Comparison of ENCODE assay signal across 8 cellular contexts in the genomic region with DNA sequence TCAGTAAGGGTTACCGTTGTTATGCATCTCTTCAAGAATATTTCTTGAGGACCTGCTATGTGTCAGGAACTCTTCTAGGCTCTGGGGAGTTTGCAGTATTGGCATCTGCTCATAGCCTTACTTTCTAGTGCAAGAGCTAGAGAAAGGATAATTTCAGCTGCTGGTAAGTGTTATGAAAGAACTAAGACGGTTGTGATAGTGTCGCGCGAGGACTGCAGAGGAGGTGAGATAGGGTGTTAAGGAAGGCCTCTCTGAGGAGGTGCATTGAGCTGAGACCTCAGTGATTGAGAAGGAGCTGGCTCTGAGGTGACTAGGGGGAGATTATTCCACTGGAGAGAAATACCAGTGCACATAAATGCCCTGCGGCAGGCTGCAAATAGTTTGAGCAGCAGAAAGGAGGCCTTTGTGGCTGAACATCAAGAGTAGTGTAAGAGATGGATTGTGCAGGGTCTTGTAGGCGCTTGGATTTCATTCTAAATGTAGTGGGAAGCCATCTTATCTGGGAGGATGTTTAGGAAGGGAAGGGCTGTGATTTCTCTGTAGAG. TPM values are rescaled to one million over a fixed set of nuclear protein-coding genes. Genes with fewer than 3 reads are reported as not detected.
DNase-seq lines count a peak whose midpoint lies in the region; ATAC-seq, FAIRE-seq and TF ChIP-seq lines count a peak whose summit lies in the region.

No MANE protein-coding gene starts in this region.

- peaks cover 33 to 49% of the 10 kb centered on the region in 2 donors for H3K4me1 Mint-ChIP-seq in immature natural killer cell

- FAIRE-seq in HTR-8/SVneo (lab: Jason Lieb, UNC), result no peak

- no peaks in the 10 kb centered on the region for H3K9me3 Mint-ChIP-seq in immature natural killer cell

- ATAC-seq in HG03039 (IDR thresholded peaks at IDR 0.05; ENCODE audit: unreplicated experiment), result no peak

- DNase-seq in CD1c-positive myeloid dendritic cell (ENCODE audit: extremely low spot score) (peak; percentile 20), HL-60 (ENCODE audit: low read depth in 1 of 2, low spot score in 1 of 2) (peak in 1 of 2 experiments; percentile 72), immature natural killer cell (no peak), substantia nigra (lab: John Stamatoyannopoulos, UW) (peak in 1 of 49 donors; percentile 16), HTR-8/SVneo (ENCODE audit: insufficient read length, low spot score) (no peak), NCI-H2029 (lab: John Stamatoyannopoulos, UW) (no peak)
- peak; percentile 15 for DNase-seq in activated naive CD4-positive, alpha-beta T cell treated with anti-CD3 and anti-CD28 coated beads, Interleukin-2, amount 50 U/mL, for 16 hours

- H3K4me3 ChIP-seq in HL-60 (replicated peaks; ENCODE audit: insufficient read depth, low read length), result peak overlapping the region; percentile 98

- H3K36me3 Mint-ChIP-seq in immature natural killer cell, result peaks cover 8 to 13% (median 11%) of the 10 kb centered on the region in 3 donors

- H3K27ac Mint-ChIP-seq in immature natural killer cell, result peak overlapping the region; percentile 76 to 91 (median 86)

- H3K4me3 Mint-ChIP-seq in immature natural killer cell, result peak overlapping the region; percentile 93 to 97 (median 93)

- no peaks in the 10 kb centered on the region for H3K27me3 ChIP-seq in HL-60 (ENCODE audit: insufficient read depth, poor library complexity, severe bottlenecking)

- peaks cover 0 to 7% (median 6%) of the 10 kb centered on the region in 3 donors for H3K27me3 Mint-ChIP-seq in immature natural killer cell (ENCODE audit: low read depth in 3 of 3)

- H3K27ac ChIP-seq in HL-60 (replicated peaks), result peak overlapping the region; percentile 98
- peak overlapping the region; percentile 90 for H3K27ac ChIP-seq in substantia nigra (ENCODE audit: low read depth, low read length, poor library complexity, severe bottlenecking)

- no peak for TF ChIP-seq CTCF in HL-60 (IDR thresholded peaks at IDR 0.05; ENCODE audit: insufficient read depth, low read length)

RNA-seq across cellular contexts. Expression of a gene that starts 0.8 kb away (rescaled TPM):
- polyA plus RNA-seq in immature natural killer cell, result 10 to 100 TPM in 2 of 3 donors, 1 to 10 TPM in 1; 7.2 to 17.7 (median 16.4) TPM

RNA-seq across cellular contexts. Expression of a gene that starts 18.4 kb away (rescaled TPM):
- 100 to 1,000 TPM; 426 to 609 (median 557) TPM for polyA plus RNA-seq in immature natural killer cell

RNA-seq across cellular contexts. Expression of a gene that starts 30.8 kb away (rescaled TPM):
- polyA plus RNA-seq in immature natural killer cell, result 10 to 100 TPM; 71.4 to 98.1 (median 75.2) TPM

RNA-seq across cellular contexts. Expression of a gene that starts 30.9 kb away (rescaled TPM):
- 10 to 100 TPM; 27.8 to 33.7 (median 30.7) TPM for polyA plus RNA-seq in immature natural killer cell

Comparison
In these comparisons a context has a peak if more than half of its experiments do, and no peak if none do; other contexts are left out.
1. DNase-seq: peak in CD1c-positive myeloid dendritic cell (single experiment) and activated naive CD4-positive, alpha-beta T cell treated with anti-CD3 and anti-CD28 coated beads, Interleukin-2, amount 50 U/mL, for 16 hours (single experiment); none in immature natural killer cell (0 of 3), HTR-8/SVneo (single experiment) and NCI-H2029 (single experiment).